In the genomic region with DNA sequence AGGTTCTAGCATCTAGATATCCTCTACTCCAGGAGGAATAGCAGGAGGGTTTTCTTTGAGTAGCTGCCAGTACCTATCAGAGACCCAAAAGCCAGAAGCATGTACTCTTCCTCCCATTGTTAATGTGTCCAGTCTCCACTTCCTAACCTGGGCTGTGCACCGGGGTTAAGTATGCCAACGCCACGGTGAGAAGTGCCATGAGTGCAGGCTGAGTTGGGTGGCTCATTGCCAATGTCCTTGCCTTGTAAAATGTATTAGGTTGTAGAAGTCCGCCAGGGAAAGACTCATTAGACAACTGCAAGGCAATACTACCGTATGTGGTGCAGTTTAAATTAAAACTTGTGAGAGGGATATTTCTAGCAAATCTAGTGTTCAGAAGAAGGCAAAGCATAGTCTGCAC, we compare ENCODE assay signal across 17 cellular contexts. TPM values are rescaled to one million over a fixed set of nuclear protein-coding genes. Genes with fewer than 3 reads are reported as not detected.
DNase-seq lines count a peak whose midpoint lies in the region; ATAC-seq and TF ChIP-seq lines count a peak whose summit lies in the region.
"Had no signal": no experiment of that assay in that cellular context is flagged by ENCODE, and none has a peak within 500 bp of the region (broad histone marks: within the 10 kb centered on the region; RNA-seq: fewer than 3 reads in every experiment).

No MANE protein-coding gene starts in this region.

- H3K9me3 ChIP-seq in heart left ventricle, result no peaks in the 10 kb centered on the region
- H3K9me3 ChIP-seq in left lung, result no peaks in the 10 kb centered on the region
- no peaks in the 10 kb centered on the region for H3K9me3 ChIP-seq in thyroid gland
- H3K9me3 ChIP-seq: BLaER1 had no signal

- H3K4me1 ChIP-seq in heart left ventricle (peaks cover 0 to 11% (median 0%) of the 10 kb centered on the region in 12 donors), left lung (no peaks in the 10 kb centered on the region), thyroid gland (no peaks in the 10 kb centered on the region)

- DNase-seq in heart left ventricle (peak in 4 of 5 donors; percentile 31 to 74 (median 54)), Right ventricle myocardium inferior (ENCODE audit: missing footprints) (no peak), left cardiac atrium (peak; percentile 37), left lung (no peak), thyroid gland (peak; percentile 40 to 42), DMS79 (lab: John Stamatoyannopoulos, UW) (no peak), GM19240 (ENCODE audit: insufficient read length, low spot score) (no peak), COR-L47 (lab: John Stamatoyannopoulos, UW) (no peak)
- DNase-seq: 8988T; AML-193; CD8-positive, alpha-beta memory T cell; DMS79 treated with DMSO at 0.1 percent for 48 hours; EL; GDM1 had no signal

- ATAC-seq in heart left ventricle (peak; percentile 42 to 83 (median 74)), Right ventricle myocardium inferior (no peak), left cardiac atrium (peak in 1 of 2 donors; percentile 47), left lung (peak; percentile 60)
- ATAC-seq: HCT116 had no signal

- TF ChIP-seq POLR2A in heart left ventricle (IDR thresholded peaks at IDR 0.05) (no peak), thyroid gland (IDR thresholded peaks at IDR 0.05) (no peak)

- H3K4me3 ChIP-seq in heart left ventricle (no peak overlapping the region), left lung (no peak overlapping the region), thyroid gland (replicated peaks in 1 of 3) (no peak overlapping the region)
- H3K4me3 ChIP-seq: BLaER1 had no signal

- H3K36me3 ChIP-seq in heart left ventricle (peaks cover 0 to 92% (median 39%) of the 10 kb centered on the region in 9 donors), left lung (no peaks in the 10 kb centered on the region), thyroid gland (no peaks in the 10 kb centered on the region)
- H3K36me3 ChIP-seq: BLaER1 had no signal

- intact Hi-C loops in heart left ventricle (cut with DNase I) (no loop called here), Right ventricle myocardium inferior (cut with DNase I) (no loop called here), left cardiac atrium (cut with DNase I) (no loop called here), left lung (cut with DNase I) (no loop called here), thyroid gland (cut with DNase I) (no loop called here)

- TF ChIP-seq CTCF in heart left ventricle (IDR thresholded peaks at IDR 0.05), result no peak
- TF ChIP-seq CTCF in left lung (IDR thresholded peaks at IDR 0.05), result no peak
- TF ChIP-seq CTCF in thyroid gland (IDR thresholded peaks at IDR 0.05), result no peak

- 30 to 63% (median 43%) methylated on average over 5 of the region's 5 CpGs for WGBS in heart left ventricle, 4 donors
- WGBS in thyroid gland, 2 donors, result 56 to 59% methylated on average over 5 of the region's 5 CpGs

- H3K27ac ChIP-seq in heart left ventricle (no peak overlapping the region), left lung (no peak overlapping the region), thyroid gland (no peak overlapping the region)
- H3K27ac ChIP-seq: BLaER1, HL-60 had no signal

- H3K27me3 ChIP-seq in heart left ventricle, result no peaks in the 10 kb centered on the region
- H3K27me3 ChIP-seq in left lung, result no peaks in the 10 kb centered on the region
- no peaks in the 10 kb centered on the region for H3K27me3 ChIP-seq in thyroid gland
- H3K27me3 ChIP-seq: BLaER1 had no signal

RNA-seq across cellular contexts. Expression of a gene that starts 55.0 kb away (rescaled TPM):
- 1 to 10 TPM in 1 of 9 donors, under 1 TPM in 4, not detected in 4; 0.17 to 7.0 (median 0.29) TPM for total RNA-seq in heart left ventricle
- polyA plus RNA-seq in heart left ventricle, result under 1 TPM; 0.27 to 0.29 TPM
- total RNA-seq in Right ventricle myocardium inferior, result 0.32 TPM
- total RNA-seq in left cardiac atrium, result 1 to 10 TPM; 1.3 to 2.4 TPM
- total RNA-seq in left lung, result 1 to 10 TPM in 1 of 2 donors, under 1 TPM in 1; 0.15 to 1.8 TPM
- total RNA-seq in thyroid gland, result 1 to 10 TPM in 3 of 4 donors, under 1 TPM in 1; 0.54 to 2.7 (median 1.7) TPM
- total RNA-seq: CD8-positive, alpha-beta memory T cell had no signal
- polyA plus RNA-seq: CD8-positive, alpha-beta memory T cell had no signal

Comparison
In these comparisons a context has a peak if more than half of its experiments do, and no peak if none do; other contexts are left out.
1. DNase-seq: peak in heart left ventricle (4 of 5), left cardiac atrium (single experiment) and thyroid gland (2 of 2); none in Right ventricle myocardium inferior (single experiment), left lung (0 of 2), DMS79 (single experiment), GM19240 (single experiment) and COR-L47 (single experiment).